20 cellular contexts compared by ENCODE assay signal in the genomic region with DNA sequence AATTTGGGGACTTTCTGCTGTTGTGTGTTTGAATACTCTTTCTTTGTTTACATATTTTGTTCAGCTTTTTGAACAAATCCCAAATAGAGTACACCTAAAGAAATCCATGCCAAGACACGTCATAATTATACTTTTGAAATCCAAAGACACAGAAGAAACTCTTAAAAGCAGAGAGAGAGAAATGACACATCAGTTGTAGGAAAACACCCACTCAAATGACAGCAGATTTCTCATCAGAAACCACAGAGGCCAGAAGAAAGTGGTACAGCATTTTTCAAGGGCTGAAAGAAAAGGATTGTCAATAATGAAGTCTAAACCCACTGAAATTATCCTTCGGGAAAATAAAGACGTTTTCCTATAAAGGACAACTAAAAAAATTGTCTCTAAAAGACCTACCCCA.
DNase-seq lines count a peak whose midpoint lies in the region; ATAC-seq and TF ChIP-seq lines count a peak whose summit lies in the region.
"Had no signal": no experiment of that assay in that cellular context is flagged by ENCODE, and none has a peak within 500 bp of the region (broad histone marks: within the 10 kb centered on the region; RNA-seq: fewer than 3 reads in every experiment).

No MANE protein-coding gene starts in this region.

- H3K4me1 ChIP-seq in foreskin keratinocyte = peaks cover 11% of the 10 kb centered on the region
- peaks cover 10% of the 10 kb centered on the region; the same call in 1 of the 2 replicates for H3K4me1 ChIP-seq in PC-3 (ENCODE audit: insufficient read depth, low read length)
- H3K4me1 ChIP-seq: lower lobe of right lung had no signal

- POLR2A ChIA-PET in PC-3 (lab: Charles Lee; ENCODE audit: unreplicated experiment) = no interaction called here

- H2AFZ ChIP-seq in PC-3 (ENCODE audit: low read length) = no peak overlapping the region

- CTCF ChIA-PET in PC-3 (lab: Charles Lee) = no interaction called here

- no peaks in the 10 kb centered on the region for H3K79me2 ChIP-seq in PC-3 (ENCODE audit: low read length)

- BruUV-seq in PC-3 (replicated peaks; lab: Mats Ljungman, UMichigan) = no TSS peak

- H3K36me3 ChIP-seq in PC-3 (ENCODE audit: low read depth, low read length) = no peaks in the 10 kb centered on the region
- H3K36me3 ChIP-seq: lower lobe of right lung had no signal

- TF ChIP-seq CTCF in foreskin keratinocyte (conservative IDR thresholded peaks at IDR 0.05) (no peak), PC-3 (conservative IDR thresholded peaks at IDR 0.05; ENCODE audit: low read depth, low read length) (no peak)

- H3K9me2 ChIP-seq in PC-3 (replicated peaks; ENCODE audit: low read length) = no peaks in the 10 kb centered on the region

- H3F3A ChIP-seq in PC-3 (ENCODE audit: low read length, unreplicated experiment) = no peaks in the 10 kb centered on the region

- intact Hi-C loops in PC-3 (cut with micrococcal nuclease) = no loop called here

- H3K4me3 ChIP-seq in PC-3 (ENCODE audit: low read length) = no peak overlapping the region
- H3K4me3 ChIP-seq: lower lobe of right lung had no signal

- H3K4me2 ChIP-seq in PC-3 (ENCODE audit: low read length) = no peak overlapping the region

- no peaks in the 10 kb centered on the region for H3K9me3 ChIP-seq in PC-3 (ENCODE audit: low read length)
- H3K9me3 ChIP-seq: lower lobe of right lung had no signal

- H3K27ac ChIP-seq in foreskin keratinocyte (peak overlapping the region; percentile 7), PC-3 (ENCODE audit: low read length) (no peak overlapping the region)
- H3K27ac ChIP-seq: lower lobe of right lung had no signal

- ATAC-seq in foreskin keratinocyte = peak; percentile 35
- no peak for ATAC-seq in HG03108 (IDR thresholded peaks at IDR 0.05; ENCODE audit: unreplicated experiment)
- no peak for ATAC-seq in PC-3
- ATAC-seq: lower lobe of right lung, Right ventricle myocardium inferior had no signal

- no peaks in the 10 kb centered on the region for H4K20me1 ChIP-seq in PC-3 (ENCODE audit: low read length)

- H3K27me3 ChIP-seq in foreskin keratinocyte = peaks cover 2% of the 10 kb centered on the region
- no peaks in the 10 kb centered on the region for H3K27me3 ChIP-seq in PC-3 (ENCODE audit: low read length)

- no peak overlapping the region for H3K9ac ChIP-seq in PC-3 (ENCODE audit: low read length)

- peak; percentile 23 for DNase-seq in activated CD4-positive, alpha-beta T cell treated with anti-CD3 and anti-CD28 coated beads for 48 hours
- DNase-seq in activated CD4-positive, alpha-beta T cell treated with anti-CD3 and anti-CD28 coated beads, Interleukin-2, amount 50 U/mL, for 4 hours = no peak
- DNase-seq in stimulated activated CD4-positive, alpha-beta T cell treated with anti-CD3 and anti-CD28 coated beads, Interleukin-4, amount 100 ng/mL, for 24 hours = peak; percentile 29
- DNase-seq in stimulated activated CD4-positive, alpha-beta T cell treated with anti-CD3 and anti-CD28 coated beads, Interleukin-1b, Interleukin-23, amount 100 ng/mL, for 48 hours = no peak
- DNase-seq in foreskin keratinocyte (peak in 1 of 2 donors; percentile 29), NCI-H2029 treated with DMSO at 0.1 percent for 48 hours (lab: John Stamatoyannopoulos, UW) (no peak), PC-3 (no peak)
- DNase-seq: activated effector memory CD4-positive, alpha-beta T cell treated with anti-CD3 and anti-CD28 coated beads, Interleukin-2, amount 50 U/mL, for 16 hours; AML-193; anterior cingulate cortex; dermis blood vessel endothelial cell; HFFc6; lower lobe of right lung; NCI-H1417; NCI-H2107; NCI-H446 treated with DMSO at 0.1 percent for 48 hours; substantia nigra; T-helper 9 cell had no signal

Comparison
In these comparisons a context has a peak if more than half of its experiments do, and no peak if none do; other contexts are left out.
1. DNase-seq: peak in activated CD4-positive, alpha-beta T cell treated with anti-CD3 and anti-CD28 coated beads for 48 hours (single experiment) and stimulated activated CD4-positive, alpha-beta T cell treated with anti-CD3 and anti-CD28 coated beads, Interleukin-4, amount 100 ng/mL, for 24 hours (single experiment); none in activated CD4-positive, alpha-beta T cell treated with anti-CD3 and anti-CD28 coated beads, Interleukin-2, amount 50 U/mL, for 4 hours (0 of 2), stimulated activated CD4-positive, alpha-beta T cell treated with anti-CD3 and anti-CD28 coated beads, Interleukin-1b, Interleukin-23, amount 100 ng/mL, for 48 hours (single experiment), NCI-H2029 treated with DMSO at 0.1 percent for 48 hours (single experiment) and PC-3 (single experiment).